In the genomic region with DNA sequence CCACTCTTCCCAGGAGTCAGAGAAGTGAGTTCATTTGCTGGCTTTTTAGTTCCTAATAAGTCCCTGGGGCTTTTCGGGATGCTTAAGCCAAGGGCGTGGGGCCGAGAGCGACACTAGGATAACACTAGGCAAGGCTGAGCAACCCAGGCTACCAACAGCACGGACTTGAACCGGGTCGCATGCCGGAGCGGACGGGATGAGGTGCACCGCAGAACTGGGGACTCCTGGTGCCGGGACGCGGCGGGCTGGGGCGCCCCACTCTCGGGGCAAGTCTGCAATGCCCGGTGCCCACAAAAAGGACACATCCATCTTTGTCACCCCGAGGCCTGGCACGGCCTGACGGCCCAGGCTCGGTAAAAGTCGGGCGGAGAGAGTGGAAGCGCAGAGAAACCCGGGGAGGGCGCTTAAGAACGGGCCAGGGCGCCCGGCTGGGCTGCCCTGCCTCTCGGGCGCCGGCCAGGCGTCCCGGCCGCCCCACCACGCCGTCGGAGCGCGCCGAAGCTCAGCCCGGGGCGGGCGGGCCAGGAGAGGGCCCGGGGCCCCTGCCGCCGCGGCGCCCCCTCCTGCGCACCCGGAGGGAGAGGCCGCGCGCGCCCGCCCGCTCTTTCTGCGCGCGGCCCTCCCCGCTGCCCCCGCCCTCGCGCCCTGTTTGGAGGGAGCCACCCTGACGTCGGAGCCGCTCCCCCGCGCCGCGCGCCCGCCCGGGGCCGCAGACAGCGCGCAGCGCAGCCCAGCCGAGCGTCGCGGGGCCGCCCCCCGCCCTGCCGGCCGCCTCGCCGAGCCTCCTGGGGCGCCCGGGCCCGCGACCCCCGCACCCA, we compare ENCODE assay signal across 8 cellular contexts. TPM values are rescaled to one million over a fixed set of nuclear protein-coding genes. Genes with fewer than 3 reads are reported as not detected.
DNase-seq lines count a peak whose midpoint lies in the region; ATAC-seq and TF ChIP-seq lines count a peak whose summit lies in the region.

A gene with protein sequence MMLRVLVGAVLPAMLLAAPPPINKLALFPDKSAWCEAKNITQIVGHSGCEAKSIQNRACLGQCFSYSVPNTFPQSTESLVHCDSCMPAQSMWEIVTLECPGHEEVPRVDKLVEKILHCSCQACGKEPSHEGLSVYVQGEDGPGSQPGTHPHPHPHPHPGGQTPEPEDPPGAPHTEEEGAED (plus strand): TSS at position 710 of the 818 bp plus-strand sequence. CDS start 10,720 bp downstream, outside the sequence.

- H3K27ac Mint-ChIP-seq in activated naive CD4-positive, alpha-beta T cell treated with anti-CD3 and anti-CD28 coated beads, Interleukin-2, amount 50 U/mL, for 24 hours, result peak within 1 kb of the TSS; percentile 88
- H3K27ac Mint-ChIP-seq in glutamatergic neuron (ENCODE audit: unreplicated experiment), result peak within 1 kb of the TSS; percentile 64

- H2AFZ ChIP-seq in GM23248, result peak within 1 kb of the TSS; percentile 88

- H3K9me3 ChIP-seq in GM23248 (ENCODE audit: low read depth) (no peaks in the 10 kb centered on the region), ovary (no peaks in the 10 kb centered on the region), thyroid gland (no peaks in the 10 kb centered on the region)

- TF ChIP-seq CTCF in glutamatergic neuron (IDR thresholded peaks at IDR 0.05; ENCODE audit: partially characterized antibody, unreplicated experiment) (no peak), ovary (IDR thresholded peaks at IDR 0.05) (no peak), thyroid gland (IDR thresholded peaks at IDR 0.05) (no peak)

- peak; percentile 51 for TF ChIP-seq POLR2A in ovary (IDR thresholded peaks at IDR 0.05)
- peak in 1 of 2 donors; percentile 53 for TF ChIP-seq POLR2A in thyroid gland (IDR thresholded peaks at IDR 0.05)

- H3K4me1 ChIP-seq in GM23248 (ENCODE audit: insufficient read depth) (peaks cover 18% of the 10 kb centered on the region), ovary (ENCODE audit: insufficient read depth) (peaks cover 24% of the 10 kb centered on the region), thyroid gland (peaks cover 0 to 38% of the 10 kb centered on the region in 2 donors)

- no peaks in the 10 kb centered on the region for H3K27me3 Mint-ChIP-seq in activated naive CD4-positive, alpha-beta T cell treated with anti-CD3 and anti-CD28 coated beads, Interleukin-2, amount 50 U/mL, for 24 hours
- H3K27me3 Mint-ChIP-seq in glutamatergic neuron (ENCODE audit: unreplicated experiment), result peaks cover 20% of the 10 kb centered on the region

- peak within 1 kb of the TSS; percentile 91 for H3K4me2 ChIP-seq in GM23248 (ENCODE audit: unreplicated experiment)

- 2 to 5% methylated on average over 34 to 76 of the region's 94 CpGs for WGBS in GM23248 (ENCODE audit: low coverage in 1 of 2, low lambda C conversion rate in 2 of 2, missing lambda C conversion rate in 2 of 2), 2 experiments
- WGBS in ovary, 3 donors, result 0 to 1% (median 1%) methylated on average over 37 to 94 of the region's 94 CpGs
- WGBS in thyroid gland, 2 donors, result 2 to 3% methylated on average over 13 to 29 of the region's 94 CpGs

- peak within 1 kb of the TSS; percentile 90 for H3K9ac ChIP-seq in GM23248

- H3K4me3 Mint-ChIP-seq in activated naive CD4-positive, alpha-beta T cell treated with anti-CD3 and anti-CD28 coated beads, Interleukin-2, amount 50 U/mL, for 24 hours, result peak within 1 kb of the TSS; percentile 98
- H3K4me3 Mint-ChIP-seq in glutamatergic neuron (ENCODE audit: unreplicated experiment), result peak within 1 kb of the TSS; percentile 98

- H3K79me2 ChIP-seq in GM23248 (ENCODE audit: insufficient read depth), result peaks cover 50% of the 10 kb centered on the region

- H4K20me1 ChIP-seq in GM23248 (ENCODE audit: insufficient read depth), result no peaks in the 10 kb centered on the region

- H3K9me3 Mint-ChIP-seq in activated naive CD4-positive, alpha-beta T cell treated with anti-CD3 and anti-CD28 coated beads, Interleukin-2, amount 50 U/mL, for 24 hours, result no peaks in the 10 kb centered on the region
- peaks cover 14% of the 10 kb centered on the region for H3K9me3 Mint-ChIP-seq in glutamatergic neuron (ENCODE audit: unreplicated experiment)

- H3F3A ChIP-seq in GM23248 (ENCODE audit: insufficient read depth), result peaks cover 16% of the 10 kb centered on the region

- peak; percentile 79 for DNase-seq in 8988T
- DNase-seq in GM23248, result peak; percentile 87
- peak; percentile 57 for DNase-seq in SK-MEL-5 (ENCODE audit: low read depth, low spot score)
- DNase-seq in glutamatergic neuron, result peak; percentile 50
- DNase-seq in ovary, result peak; percentile 86 to 94 (median 88)
- DNase-seq in thyroid gland, result peak; percentile 63 to 69

- no peaks in the 10 kb centered on the region for H3K9me2 ChIP-seq in GM23248 (ENCODE audit: insufficient read depth)

- H3K27me3 ChIP-seq in GM23248 (replicated peaks; ENCODE audit: insufficient read depth) (no peaks in the 10 kb centered on the region), ovary (no peaks in the 10 kb centered on the region), thyroid gland (no peaks in the 10 kb centered on the region)

- no peak for ATAC-seq in GM18502 (IDR thresholded peaks at IDR 0.05; ENCODE audit: poor library complexity, unreplicated experiment)

- H3K27ac ChIP-seq in GM23248 (peak within 1 kb of the TSS; percentile 79), ovary (peak within 1 kb of the TSS; percentile 96 to 98), thyroid gland (peak within 1 kb of the TSS; percentile 62 to 82 (median 77))

- H3K36me3 ChIP-seq in GM23248 (ENCODE audit: low read depth), result no peaks in the 10 kb centered on the region
- H3K36me3 ChIP-seq in ovary, result no peaks in the 10 kb centered on the region
- no peaks in the 10 kb centered on the region for H3K36me3 ChIP-seq in thyroid gland

- in situ Hi-C loops in GM23248 (cut with MboI) (loop anchor here (10.0 kb wide), 1 partner anchor 249 kb away; no protein-coding TSS in a partner anchor), SK-MEL-5 (cut with HindIII; ENCODE audit: low pct_unique_long_range_greater_than_20kb, low sequenced_read_pairs) (no loop called here)

- no peaks in the 10 kb centered on the region for H3K36me3 Mint-ChIP-seq in activated naive CD4-positive, alpha-beta T cell treated with anti-CD3 and anti-CD28 coated beads, Interleukin-2, amount 50 U/mL, for 24 hours
- no peaks in the 10 kb centered on the region for H3K36me3 Mint-ChIP-seq in glutamatergic neuron (ENCODE audit: unreplicated experiment)

- peaks cover 26% of the 10 kb centered on the region for H3K4me1 Mint-ChIP-seq in activated naive CD4-positive, alpha-beta T cell treated with anti-CD3 and anti-CD28 coated beads, Interleukin-2, amount 50 U/mL, for 24 hours
- peaks cover 9% of the 10 kb centered on the region for H3K4me1 Mint-ChIP-seq in glutamatergic neuron (ENCODE audit: low read depth, unreplicated experiment)

- no peak for TF ChIP-seq EP300 in ovary (IDR thresholded peaks at IDR 0.05)

- intact Hi-C loops in ovary (cut with DNase I), result loop anchor here in 3 of 4 donors (1.0 to 10.0 kb wide), 6 partner anchors 47 to 253 kb away; a partner anchor contains a TSS
- intact Hi-C loops in thyroid gland (cut with DNase I), result loop anchor here (10.0 kb wide), 2 partner anchors 49 to 159 kb away; a partner anchor contains a TSS

- H3K4me3 ChIP-seq in GM23248 (peak within 1 kb of the TSS; percentile 96), ovary (peak within 1 kb of the TSS; percentile 65), thyroid gland (replicated peaks in 1 of 3) (peak within 1 kb of the TSS in 2 of 3 donors; percentile 42 to 58)

RNA-seq across cellular contexts. Expression of the gene that starts here (rescaled TPM):
- total RNA-seq in GM23248 (2014; rRNA removed; shearing (Covaris generic)), result 201 and 290 TPM in 2 replicates
- polyA plus RNA-seq in GM23248 (2016; fragmentation: Nextera tagmentation; extraction: Ambion mirVana) (239 and 259 TPM in 2 replicates), ovary (100 to 1,000 TPM; 127 to 525 TPM)
- total RNA-seq in SK-MEL-5 (2014; rRNA removed; shearing (Covaris generic)), result 305 and 318 TPM in 2 replicates
- 272 and 287 TPM in 2 replicates for polyA plus RNA-seq in SK-MEL-5 (2015; cell fraction: cytosol; rRNA removed)
- 43.9 and 83.4 TPM in 2 replicates for polyA plus RNA-seq in SK-MEL-5 (2015; cell fraction: nucleus; rRNA removed)
- total RNA-seq in glutamatergic neuron (ENCODE audit: unreplicated experiment) (14.4 TPM), ovary (100 to 1,000 TPM; 217 to 852 (median 530) TPM), thyroid gland (10 to 100 TPM; 29.4 to 70.4 (median 43.6) TPM)
